9 cellular contexts compared by ENCODE assay signal in genomic region chr15:98442379-98442833, GRCh38.
DNase-seq lines count a peak whose midpoint lies in the region; ATAC-seq, FAIRE-seq and TF ChIP-seq lines count a peak whose summit lies in the region.
"Had no signal": no experiment of that assay in that cellular context is flagged by ENCODE, and none has a peak within 500 bp of the region (broad histone marks: within the 10 kb centered on the region; RNA-seq: fewer than 3 reads in every experiment).

No MANE protein-coding gene starts in this region.

- no peaks in the 10 kb centered on the region for H3K27me3 ChIP-seq in H7 (ENCODE audit: control insufficient read depth, insufficient read depth, low read length)
- H3K27me3 ChIP-seq in MM.1S (replicated peaks; ENCODE audit: insufficient read depth, low read length) = no peaks in the 10 kb centered on the region
- H3K27me3 ChIP-seq in GM12878 (replicated peaks in 1 of 2; ENCODE audit: control insufficient read depth in 2 of 2, insufficient read depth in 2 of 2, low read length in 1 of 2) = no peaks in the 10 kb centered on the region; a peak in 1 of 4 replicates
- H3K27me3 ChIP-seq: BLaER1 had no signal

- H3F3A ChIP-seq in MM.1S (ENCODE audit: insufficient read depth, low read length) = no peaks in the 10 kb centered on the region

- TF ChIP-seq CTCF in MM.1S (IDR thresholded peaks at IDR 0.05; ENCODE audit: low read length) (peak; percentile 89), GM12878 (IDR thresholded peaks at IDR 0.05 in 2 of 3, conservative IDR thresholded peaks at IDR 0.05 in 1 of 3; ENCODE audit: control insufficient read depth in 2 of 3, extremely low read depth in 1 of 3, insufficient read depth in 1 of 3, low read depth in 3 of 3, low read length in 3 of 3) (peak; percentile 80 to 83 (median 82)), kidney (IDR thresholded peaks at IDR 0.05; ENCODE audit: borderline replicate concordance, extremely low read depth, insufficient read depth) (peak; percentile 72)

- H3K9ac ChIP-seq in MM.1S (ENCODE audit: low read length) = no peak overlapping the region
- H3K9ac ChIP-seq in SK-N-MC (ENCODE audit: insufficient read length) = no peak overlapping the region
- no peak overlapping the region for H3K9ac ChIP-seq in GM12878 (ENCODE audit: control insufficient read depth, insufficient read depth, low read length)
- H3K9ac ChIP-seq in kidney (ENCODE audit: low read length in 2 of 2) = no peak overlapping the region
- H3K9ac ChIP-seq: BLaER1 had no signal

- RAD21 ChIA-PET in GM12878 (lab: Charles Lee; ENCODE audit: unreplicated experiment) = interaction anchor here (1.0 kb wide), 1 partner anchor 634 kb away, joined by 3 read pairs; no protein-coding TSS in a partner anchor

- no peaks in the 10 kb centered on the region for H3K36me3 ChIP-seq in H7 (replicated peaks; ENCODE audit: control insufficient read depth, insufficient read depth, low read length)
- no peaks in the 10 kb centered on the region for H3K36me3 ChIP-seq in MM.1S (replicated peaks; ENCODE audit: insufficient read depth, low read length)
- no peaks in the 10 kb centered on the region for H3K36me3 ChIP-seq in SK-N-MC (ENCODE audit: insufficient read depth, low read length)
- H3K36me3 ChIP-seq in GM12878 (ENCODE audit: control insufficient read depth in 2 of 2, insufficient read depth in 2 of 2, low read length in 1 of 2) = no peaks in the 10 kb centered on the region
- no peaks in the 10 kb centered on the region for H3K36me3 ChIP-seq in kidney (ENCODE audit: control insufficient read depth in 1 of 2, insufficient read depth in 2 of 2, low read length in 2 of 2)
- H3K36me3 ChIP-seq: BLaER1 had no signal

- in situ Hi-C loops in GM12878 (cut with MboI) = loop anchor here (5.0 to 10.0 kb wide), 2 partner anchors 212 to 635 kb away; no protein-coding TSS in a partner anchor

- POLR2A ChIA-PET in GM12878 (lab: Charles Lee) = no interaction called here

- peak; percentile 76 for FAIRE-seq in GM12878 (lab: Jason Lieb, UNC)
- FAIRE-seq in kidney (lab: Jason Lieb, UNC) = no peak

- no peaks in the 10 kb centered on the region for H3K9me2 ChIP-seq in MM.1S (replicated peaks; ENCODE audit: insufficient read depth, low read length)

- peak; percentile 58 for TF ChIP-seq RAD21 in GM12878 (IDR thresholded peaks at IDR 0.05; ENCODE audit: insufficient read depth, low read depth, low read length)

- H3K4me2 ChIP-seq in MM.1S (ENCODE audit: low read depth, low read length) (peak overlapping the region; percentile 32; the same call in 1 of the 2 replicates), GM12878 (ENCODE audit: control insufficient read depth, insufficient read depth) (no peak overlapping the region)
- H3K4me2 ChIP-seq: BLaER1 had no signal

- no peaks in the 10 kb centered on the region for H4K20me1 ChIP-seq in MM.1S (ENCODE audit: insufficient read depth, low read length)
- H4K20me1 ChIP-seq in GM12878 (ENCODE audit: control insufficient read depth, insufficient read depth) = no peaks in the 10 kb centered on the region
- H4K20me1 ChIP-seq: BLaER1 had no signal

- WGBS in GM12878 (ENCODE audit: insufficient coverage, insufficient replicate concordance, low lambda C conversion rate, missing lambda C conversion rate) = 2% methylated on average over 4 of the region's 4 CpGs

- BruUV-seq in GM12878 (replicated peaks; lab: Mats Ljungman, UMichigan) = no TSS peak

- H3K4me1 ChIP-seq in MM.1S (ENCODE audit: low read length) (no peaks in the 10 kb centered on the region), GM12878 (ENCODE audit: control insufficient read depth, insufficient read depth, low read length) (peaks cover 3% of the 10 kb centered on the region; the same call in 1 of the 2 replicates), kidney (ENCODE audit: control insufficient read depth in 1 of 2, insufficient read depth in 1 of 2, low read depth in 1 of 2, low read length in 2 of 2) (peaks cover 0 to 2% of the 10 kb centered on the region in 2 donors)

- H2AFZ ChIP-seq in MM.1S (ENCODE audit: low read length) (no peak overlapping the region), GM12878 (ENCODE audit: control insufficient read depth, low read depth, low read length) (no peak overlapping the region)

- H3K9me3 ChIP-seq in MM.1S (replicated peaks; ENCODE audit: insufficient read depth, low read length) (no peaks in the 10 kb centered on the region), SK-N-MC (ENCODE audit: low read depth, low read length) (no peaks in the 10 kb centered on the region), GM12878 (replicated peaks; ENCODE audit: control insufficient read depth, insufficient read depth, low read length) (no peaks in the 10 kb centered on the region; the same call in 2 of the 3 replicates), kidney (ENCODE audit: control insufficient read depth in 1 of 2, low read length in 2 of 2) (no peaks in the 10 kb centered on the region)
- H3K9me3 ChIP-seq: BLaER1 had no signal

- H3K27ac ChIP-seq in MM.1S (ENCODE audit: low read length) (no peak overlapping the region), SK-N-MC (no peak overlapping the region), GM12878 (ENCODE audit: control insufficient read depth, insufficient read depth) (no peak overlapping the region), kidney (ENCODE audit: low read depth in 2 of 2, low read length in 2 of 2) (no peak overlapping the region)
- H3K27ac ChIP-seq: BLaER1 had no signal

- CTCF ChIA-PET in GM12878 (lab: Yijun Ruan, JAX) = interaction anchor here (0.6 to 2.4 kb wide), 6 partner anchors 15 to 634 kb away, joined by 3 to 16 read pairs (median 7); no protein-coding TSS in a partner anchor

- H3K79me2 ChIP-seq in MM.1S (ENCODE audit: low read length) = no peaks in the 10 kb centered on the region
- H3K79me2 ChIP-seq in GM12878 (ENCODE audit: control insufficient read depth, insufficient read depth, low read length) = no peaks in the 10 kb centered on the region

- peak; percentile 90 for ATAC-seq in GM12878

- no peak for TF ChIP-seq POLR2A in GM12878 (IDR thresholded peaks at IDR 0.05; ENCODE audit: low read depth, low read length)

- intact Hi-C loops in GM12878 (cut with micrococcal nuclease; ENCODE audit: unreplicated experiment) (loop anchor here (1.0 to 10.0 kb wide), 4 partner anchors 206 to 772 kb away; partner anchors contain the start of gene IGF1R), kidney (cut with DNase I) (no loop called here)

- TF ChIP-seq EP300 in GM12878 (IDR thresholded peaks at IDR 0.05; ENCODE audit: borderline replicate concordance in 1 of 2, control insufficient read depth in 1 of 2, low read depth in 2 of 2, low read length in 2 of 2) = no peak

- SMC1A ChIA-PET in GM12878 (lab: Charles Lee; ENCODE audit: uncharacterized antibody, unreplicated experiment) = interaction anchor here (1.1 to 1.5 kb wide), 3 partner anchors 204 to 545 kb away, joined by 3 to 5 read pairs (median 3); no protein-coding TSS in a partner anchor

- H3K4me3 ChIP-seq in H7 (ENCODE audit: insufficient read depth, low read depth, low read length) (no peak overlapping the region), MM.1S (ENCODE audit: low read length) (no peak overlapping the region), SK-N-MC (no peak overlapping the region), GM12878 (no peak overlapping the region), kidney (ENCODE audit: low read length in 2 of 2) (no peak overlapping the region)
- H3K4me3 ChIP-seq: BLaER1 had no signal

- peak; percentile 35 for DNase-seq in DMS153 (lab: John Stamatoyannopoulos, UW)
- no peak for DNase-seq in DMS153 treated with DMSO at 0.1 percent for 48 hours (lab: John Stamatoyannopoulos, UW; ENCODE audit: unreplicated experiment)
- DNase-seq in H7 = peak; percentile 85
- DNase-seq in MM.1S = peak; percentile 81
- peak; percentile 61 for DNase-seq in SK-N-MC (ENCODE audit: low read depth, low spot score)
- DNase-seq in GM12878 (ENCODE audit: low read depth, low spot score) = no peak
- DNase-seq in kidney = no peak
- peak; percentile 54 for DNase-seq in stimulated activated CD4-positive, alpha-beta T cell treated with anti-CD3 and anti-CD28 coated beads, Interleukin-4, amount 100 ng/mL, for 1 hour

TF ChIP-seq in GM12878, 131 proteins besides CTCF, POLR2A, EP300 and RAD21 (continues in another document):
- TF ChIP-seq ZNF24 (IDR thresholded peaks at IDR 0.05) (peak; percentile 84), POLR2AphosphoS5 (IDR thresholded peaks at IDR 0.05; ENCODE audit: low read length) (no peak), SREBF2 (IDR thresholded peaks at IDR 0.05; ENCODE audit: low read length) (no peak), SMC3 (IDR thresholded peaks at IDR 0.05; ENCODE audit: borderline replicate concordance, low read length) (peak; percentile 52), JUND (IDR thresholded peaks at IDR 0.05; ENCODE audit: low read depth, low read length) (no peak), BCLAF1 (IDR thresholded peaks at IDR 0.05) (no peak), ZNF384 (IDR thresholded peaks at IDR 0.05; ENCODE audit: borderline replicate concordance, low read depth, low read length) (peak; percentile 67), BACH1 (IDR thresholded peaks at IDR 0.05; ENCODE audit: borderline replicate concordance) (no peak)

Comparison
In these comparisons a context has a peak if more than half of its experiments do, and no peak if none do; other contexts are left out.
1. DNase-seq: peak in DMS153 (single experiment), H7 (single experiment), MM.1S (single experiment), SK-N-MC (single experiment) and stimulated activated CD4-positive, alpha-beta T cell treated with anti-CD3 and anti-CD28 coated beads, Interleukin-4, amount 100 ng/mL, for 1 hour (single experiment); none in DMS153 treated with DMSO at 0.1 percent for 48 hours (single experiment), GM12878 (single experiment) and kidney (single experiment).
2. Peak in every context shown above with its lines, with median percentiles within 50 percentile points of each other: CTCF ChIP-seq.